1 cellular context compared by ENCODE assay signal in the genomic region with DNA sequence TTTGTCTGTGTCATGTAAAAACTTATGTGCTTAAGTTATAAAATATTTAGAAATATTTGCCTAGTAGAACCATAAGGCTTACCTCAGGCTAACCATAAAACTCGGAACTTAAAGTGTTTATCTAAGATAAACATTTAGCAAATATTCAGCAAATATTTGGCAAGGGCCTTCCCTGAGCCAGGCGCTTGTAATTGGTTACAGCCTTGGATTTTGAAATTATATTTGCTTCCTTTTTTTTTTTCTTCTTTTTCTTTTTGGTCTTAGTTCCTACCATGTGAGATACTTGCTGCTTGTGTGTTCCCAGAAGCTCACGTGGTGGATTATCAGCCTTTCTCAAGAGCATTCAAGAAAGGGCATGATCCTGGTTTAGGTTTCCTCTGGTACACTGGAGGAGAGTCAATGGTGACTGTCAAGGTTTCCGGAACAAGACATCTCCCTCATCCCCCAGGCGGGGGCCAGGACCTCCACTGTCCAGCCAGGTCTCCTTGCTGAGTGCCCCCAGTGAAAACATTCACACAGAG.
TF ChIP-seq lines count a peak whose summit lies in the region.

No MANE protein-coding gene starts in this region.

TF ChIP-seq in HepG2, 621 proteins besides CTCF, POLR2A, EP300 and RAD21 (continues in another document):
- TF ChIP-seq NCOA2 (CRISPR knock-in tag; IDR thresholded peaks at IDR 0.05) (peak; percentile 35; the same call in 1 of the 2 replicates), ZNF30 (CRISPR knock-in tag; IDR thresholded peaks at IDR 0.05) (no peak), CEBPB (IDR thresholded peaks at IDR 0.05; ENCODE audit: borderline replicate concordance, low read depth, low read length) (peak; percentile 7; the same call in 1 of the 2 replicates), RBM39 (IDR thresholded peaks at IDR 0.05; ENCODE audit: low read depth, low read length, poor library complexity, severe bottlenecking) (no peak), SRSF9 (IDR thresholded peaks at IDR 0.05; ENCODE audit: borderline replicate concordance, insufficient read depth, low read depth, low read length, poor library complexity, severe bottlenecking) (no peak), FOXA1 (IDR thresholded peaks at IDR 0.05) (no peak), FOXA1 (CRISPR knock-in tag; IDR thresholded peaks at IDR 0.05) (0 out of 2 replicates have a peak, but pooled peaks have one; percentile 12), PRDM10 (CRISPR knock-in tag; IDR thresholded peaks at IDR 0.05; ENCODE audit: low read depth) (no peak), ARNTL (CRISPR knock-in tag; IDR thresholded peaks at IDR 0.05) (no peak), ARID5B (CRISPR knock-in tag; IDR thresholded peaks at IDR 0.05) (peak; percentile 14; the same call in 1 of the 2 replicates), BCL6 (CRISPR knock-in tag; IDR thresholded peaks at IDR 0.05) (no peak), ZNF275 (CRISPR knock-in tag; IDR thresholded peaks at IDR 0.05; ENCODE audit: borderline replicate concordance) (no peak), MAX (IDR thresholded peaks at IDR 0.05) (no peak), ESRRA (CRISPR knock-in tag; IDR thresholded peaks at IDR 0.05; ENCODE audit: low read depth) (no peak), PATZ1 (CRISPR knock-in tag; IDR thresholded peaks at IDR 0.05) (0 out of 2 replicates have a peak, but pooled peaks have one; percentile 18), FOXM1 (CRISPR knock-in tag; IDR thresholded peaks at IDR 0.05) (no peak), JDP2 (CRISPR knock-in tag; IDR thresholded peaks at IDR 0.05; ENCODE audit: borderline replicate concordance) (no peak), NR2F6 (IDR thresholded peaks at IDR 0.05) (0 out of 2 replicates have a peak, but pooled peaks have one; percentile 11), NR2F6 (CRISPR knock-in tag; IDR thresholded peaks at IDR 0.05) (no peak), ISL2 (CRISPR knock-in tag; IDR thresholded peaks at IDR 0.05) (peak; percentile 39), SMAD9 (CRISPR knock-in tag; IDR thresholded peaks at IDR 0.05) (no peak), FOXP4 (CRISPR knock-in tag; IDR thresholded peaks at IDR 0.05) (0 out of 2 replicates have a peak, but pooled peaks have one; percentile 7), ZSCAN25 (CRISPR knock-in tag; IDR thresholded peaks at IDR 0.05) (no peak), ARID3A (IDR thresholded peaks at IDR 0.05; ENCODE audit: low read depth, low read length) (0 out of 2 replicates have a peak, but pooled peaks have one; percentile 23), ARNT2 (CRISPR knock-in tag; IDR thresholded peaks at IDR 0.05; ENCODE audit: low read depth) (no peak), ERF (CRISPR knock-in tag; IDR thresholded peaks at IDR 0.05) (no peak), ZNF609 (CRISPR knock-in tag; IDR thresholded peaks at IDR 0.05; ENCODE audit: borderline replicate concordance) (no peak)
- TF ChIP-seq, protein P1, sequence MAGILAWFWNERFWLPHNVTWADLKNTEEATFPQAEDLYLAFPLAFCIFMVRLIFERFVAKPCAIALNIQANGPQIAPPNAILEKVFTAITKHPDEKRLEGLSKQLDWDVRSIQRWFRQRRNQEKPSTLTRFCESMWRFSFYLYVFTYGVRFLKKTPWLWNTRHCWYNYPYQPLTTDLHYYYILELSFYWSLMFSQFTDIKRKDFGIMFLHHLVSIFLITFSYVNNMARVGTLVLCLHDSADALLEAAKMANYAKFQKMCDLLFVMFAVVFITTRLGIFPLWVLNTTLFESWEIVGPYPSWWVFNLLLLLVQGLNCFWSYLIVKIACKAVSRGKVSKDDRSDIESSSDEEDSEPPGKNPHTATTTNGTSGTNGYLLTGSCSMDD (CRISPR knock-in tag; IDR thresholded peaks at IDR 0.05): no peak
- TF ChIP-seq, protein P2, sequence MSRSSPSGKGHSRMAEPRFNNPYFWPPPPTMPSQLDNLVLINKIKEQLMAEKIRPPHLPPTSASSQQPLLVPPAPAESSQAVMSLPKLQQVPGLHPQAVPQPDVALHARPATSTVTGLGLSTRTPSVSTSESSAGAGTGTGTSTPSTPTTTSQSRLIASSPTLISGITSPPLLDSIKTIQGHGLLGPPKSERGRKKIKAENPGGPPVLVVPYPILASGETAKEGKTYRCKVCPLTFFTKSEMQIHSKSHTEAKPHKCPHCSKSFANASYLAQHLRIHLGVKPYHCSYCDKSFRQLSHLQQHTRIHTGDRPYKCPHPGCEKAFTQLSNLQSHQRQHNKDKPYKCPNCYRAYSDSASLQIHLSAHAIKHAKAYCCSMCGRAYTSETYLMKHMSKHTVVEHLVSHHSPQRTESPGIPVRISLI (CRISPR knock-in tag; IDR thresholded peaks at IDR 0.05; ENCODE audit: borderline replicate concordance): peak; percentile 61; the same call in 1 of the 2 replicates
